ENCODE assay signal across 1 cellular context in the genomic region with DNA sequence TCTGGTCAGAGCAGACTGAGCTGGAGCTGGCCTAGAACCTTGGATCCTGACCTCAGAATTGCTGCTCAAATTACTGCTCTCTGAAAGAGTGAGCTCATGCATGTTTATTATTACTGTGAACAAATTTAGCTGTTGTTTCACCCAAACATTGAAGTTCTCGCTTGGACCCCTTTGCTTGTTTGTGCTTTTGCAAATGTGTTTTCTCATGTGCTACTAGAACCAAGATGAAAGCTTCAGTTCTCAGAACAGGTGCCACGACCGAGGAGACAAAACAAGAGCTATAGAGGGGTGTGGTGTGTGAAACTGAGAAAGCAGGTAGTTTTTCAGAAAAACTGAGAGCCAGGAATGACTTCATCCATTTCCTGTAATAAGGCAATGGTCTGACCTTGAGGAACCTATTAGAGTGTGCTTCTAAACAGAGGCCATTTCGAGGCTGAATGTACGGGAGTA.
TF ChIP-seq lines count a peak whose summit lies in the region.

No MANE protein-coding gene starts in this region.

TF ChIP-seq in GM12878, 131 proteins besides CTCF, POLR2A, EP300 and RAD21 (continued from another document):
- TF ChIP-seq, protein P1, sequence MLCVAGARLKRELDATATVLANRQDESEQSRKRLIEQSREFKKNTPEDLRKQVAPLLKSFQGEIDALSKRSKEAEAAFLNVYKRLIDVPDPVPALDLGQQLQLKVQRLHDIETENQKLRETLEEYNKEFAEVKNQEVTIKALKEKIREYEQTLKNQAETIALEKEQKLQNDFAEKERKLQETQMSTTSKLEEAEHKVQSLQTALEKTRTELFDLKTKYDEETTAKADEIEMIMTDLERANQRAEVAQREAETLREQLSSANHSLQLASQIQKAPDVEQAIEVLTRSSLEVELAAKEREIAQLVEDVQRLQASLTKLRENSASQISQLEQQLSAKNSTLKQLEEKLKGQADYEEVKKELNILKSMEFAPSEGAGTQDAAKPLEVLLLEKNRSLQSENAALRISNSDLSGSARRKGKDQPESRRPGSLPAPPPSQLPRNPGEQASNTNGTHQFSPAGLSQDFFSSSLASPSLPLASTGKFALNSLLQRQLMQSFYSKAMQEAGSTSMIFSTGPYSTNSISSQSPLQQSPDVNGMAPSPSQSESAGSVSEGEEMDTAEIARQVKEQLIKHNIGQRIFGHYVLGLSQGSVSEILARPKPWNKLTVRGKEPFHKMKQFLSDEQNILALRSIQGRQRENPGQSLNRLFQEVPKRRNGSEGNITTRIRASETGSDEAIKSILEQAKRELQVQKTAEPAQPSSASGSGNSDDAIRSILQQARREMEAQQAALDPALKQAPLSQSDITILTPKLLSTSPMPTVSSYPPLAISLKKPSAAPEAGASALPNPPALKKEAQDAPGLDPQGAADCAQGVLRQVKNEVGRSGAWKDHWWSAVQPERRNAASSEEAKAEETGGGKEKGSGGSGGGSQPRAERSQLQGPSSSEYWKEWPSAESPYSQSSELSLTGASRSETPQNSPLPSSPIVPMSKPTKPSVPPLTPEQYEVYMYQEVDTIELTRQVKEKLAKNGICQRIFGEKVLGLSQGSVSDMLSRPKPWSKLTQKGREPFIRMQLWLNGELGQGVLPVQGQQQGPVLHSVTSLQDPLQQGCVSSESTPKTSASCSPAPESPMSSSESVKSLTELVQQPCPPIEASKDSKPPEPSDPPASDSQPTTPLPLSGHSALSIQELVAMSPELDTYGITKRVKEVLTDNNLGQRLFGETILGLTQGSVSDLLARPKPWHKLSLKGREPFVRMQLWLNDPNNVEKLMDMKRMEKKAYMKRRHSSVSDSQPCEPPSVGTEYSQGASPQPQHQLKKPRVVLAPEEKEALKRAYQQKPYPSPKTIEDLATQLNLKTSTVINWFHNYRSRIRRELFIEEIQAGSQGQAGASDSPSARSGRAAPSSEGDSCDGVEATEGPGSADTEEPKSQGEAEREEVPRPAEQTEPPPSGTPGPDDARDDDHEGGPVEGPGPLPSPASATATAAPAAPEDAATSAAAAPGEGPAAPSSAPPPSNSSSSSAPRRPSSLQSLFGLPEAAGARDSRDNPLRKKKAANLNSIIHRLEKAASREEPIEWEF (IDR thresholded peaks at IDR 0.05; ENCODE audit: insufficient replicate concordance, low read depth, low read length): no peak
- TF ChIP-seq HCFC1 (IDR thresholded peaks at IDR 0.05; ENCODE audit: low read length) (no peak), STAT3 (IDR thresholded peaks at IDR 0.05; ENCODE audit: low read depth, low read length) (no peak), CREB1 (IDR thresholded peaks at IDR 0.05; ENCODE audit: low read depth) (no peak), TBL1XR1 (IDR thresholded peaks at IDR 0.05; ENCODE audit: low read depth, low read length) (no peak), SP1 (IDR thresholded peaks at IDR 0.05; ENCODE audit: low read depth, low read length) (no peak), SMARCA5 (IDR thresholded peaks at IDR 0.05) (no peak), MEF2B (IDR thresholded peaks at IDR 0.05; ENCODE audit: partially characterized antibody, poor library complexity, severe bottlenecking) (no peak), ZNF207 (IDR thresholded peaks at IDR 0.05; ENCODE audit: borderline replicate concordance) (no peak), SREBF1 (IDR thresholded peaks at IDR 0.05; ENCODE audit: low read length) (no peak), SMC3 (IDR thresholded peaks at IDR 0.05; ENCODE audit: borderline replicate concordance, low read length) (no peak), TAF1 (IDR thresholded peaks at IDR 0.05; ENCODE audit: borderline replicate concordance, low read depth, low read length) (no peak)
- TF ChIP-seq, protein P2, sequence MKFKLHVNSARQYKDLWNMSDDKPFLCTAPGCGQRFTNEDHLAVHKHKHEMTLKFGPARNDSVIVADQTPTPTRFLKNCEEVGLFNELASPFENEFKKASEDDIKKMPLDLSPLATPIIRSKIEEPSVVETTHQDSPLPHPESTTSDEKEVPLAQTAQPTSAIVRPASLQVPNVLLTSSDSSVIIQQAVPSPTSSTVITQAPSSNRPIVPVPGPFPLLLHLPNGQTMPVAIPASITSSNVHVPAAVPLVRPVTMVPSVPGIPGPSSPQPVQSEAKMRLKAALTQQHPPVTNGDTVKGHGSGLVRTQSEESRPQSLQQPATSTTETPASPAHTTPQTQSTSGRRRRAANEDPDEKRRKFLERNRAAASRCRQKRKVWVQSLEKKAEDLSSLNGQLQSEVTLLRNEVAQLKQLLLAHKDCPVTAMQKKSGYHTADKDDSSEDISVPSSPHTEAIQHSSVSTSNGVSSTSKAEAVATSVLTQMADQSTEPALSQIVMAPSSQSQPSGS (IDR thresholded peaks at IDR 0.05; ENCODE audit: low read length): peak; percentile 87
- TF ChIP-seq, protein P3, sequence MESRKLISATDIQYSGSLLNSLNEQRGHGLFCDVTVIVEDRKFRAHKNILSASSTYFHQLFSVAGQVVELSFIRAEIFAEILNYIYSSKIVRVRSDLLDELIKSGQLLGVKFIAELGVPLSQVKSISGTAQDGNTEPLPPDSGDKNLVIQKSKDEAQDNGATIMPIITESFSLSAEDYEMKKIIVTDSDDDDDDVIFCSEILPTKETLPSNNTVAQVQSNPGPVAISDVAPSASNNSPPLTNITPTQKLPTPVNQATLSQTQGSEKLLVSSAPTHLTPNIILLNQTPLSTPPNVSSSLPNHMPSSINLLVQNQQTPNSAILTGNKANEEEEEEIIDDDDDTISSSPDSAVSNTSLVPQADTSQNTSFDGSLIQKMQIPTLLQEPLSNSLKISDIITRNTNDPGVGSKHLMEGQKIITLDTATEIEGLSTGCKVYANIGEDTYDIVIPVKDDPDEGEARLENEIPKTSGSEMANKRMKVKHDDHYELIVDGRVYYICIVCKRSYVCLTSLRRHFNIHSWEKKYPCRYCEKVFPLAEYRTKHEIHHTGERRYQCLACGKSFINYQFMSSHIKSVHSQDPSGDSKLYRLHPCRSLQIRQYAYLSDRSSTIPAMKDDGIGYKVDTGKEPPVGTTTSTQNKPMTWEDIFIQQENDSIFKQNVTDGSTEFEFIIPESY (IDR thresholded peaks at IDR 0.05): no peak
